ENCODE assay signal across 18 cellular contexts in the genomic region with DNA sequence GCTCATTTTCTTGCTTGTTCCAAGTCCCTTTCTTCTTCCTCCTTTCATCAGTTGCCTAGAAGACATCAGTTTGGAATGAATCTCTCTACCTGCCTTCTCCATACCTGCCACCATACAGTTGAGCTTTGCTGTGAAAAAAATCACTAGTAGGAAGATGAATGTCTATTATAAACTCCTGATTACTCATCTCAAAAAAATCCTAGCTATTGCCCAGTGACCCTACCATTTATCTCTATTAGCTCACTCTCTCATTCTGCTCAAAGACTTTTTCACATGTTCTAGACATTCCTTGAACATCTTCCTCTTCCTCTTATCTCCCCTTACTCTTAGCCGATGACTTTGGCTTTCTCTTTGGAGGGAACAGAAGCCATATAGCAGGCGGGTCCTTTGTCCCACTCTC. TPM values are rescaled to one million over a fixed set of nuclear protein-coding genes. Genes with fewer than 3 reads are reported as not detected.
"Had no signal": no experiment of that assay in that cellular context is flagged by ENCODE, and none has a peak within 500 bp of the region (broad histone marks: within the 10 kb centered on the region; RNA-seq: fewer than 3 reads in every experiment).

No MANE protein-coding gene starts in this region.

- H3K4me3 Mint-ChIP-seq: activated naive CD8-positive, alpha-beta T cell treated with anti-CD3 and anti-CD28 coated beads, Interleukin-2, amount 10 ng/mL, durations not matched to agents 7 days and 5 days; dendritic cell treated with granulocyte-macrophage colony-stimulating factor and Interleukin-4, amounts not matched to agents 40 ng/mL and 50 ng/mL, for 4 days; memory B cell; naive thymus-derived CD4-positive, alpha-beta T cell; stimulated activated memory B cell treated with anti-CD40 and anti-IgM and Interleukin-4, amounts not matched to agents 10 μg/mL and 1 μg/mL and 100 μg/mL, for 72 hours had no signal

- H3K27ac Mint-ChIP-seq: activated naive CD8-positive, alpha-beta T cell treated with anti-CD3 and anti-CD28 coated beads, Interleukin-2, amount 10 ng/mL, durations not matched to agents 7 days and 5 days; dendritic cell treated with granulocyte-macrophage colony-stimulating factor and Interleukin-4, amounts not matched to agents 40 ng/mL and 50 ng/mL, for 4 days; memory B cell; naive thymus-derived CD4-positive, alpha-beta T cell; stimulated activated memory B cell treated with anti-CD40 and anti-IgM and Interleukin-4, amounts not matched to agents 10 μg/mL and 1 μg/mL and 100 μg/mL, for 72 hours had no signal

- H3K9me3 Mint-ChIP-seq: activated naive CD8-positive, alpha-beta T cell treated with anti-CD3 and anti-CD28 coated beads, Interleukin-2, amount 10 ng/mL, durations not matched to agents 7 days and 5 days; dendritic cell treated with granulocyte-macrophage colony-stimulating factor and Interleukin-4, amounts not matched to agents 40 ng/mL and 50 ng/mL, for 4 days had no signal

- H3K4me1 Mint-ChIP-seq: activated naive CD8-positive, alpha-beta T cell treated with anti-CD3 and anti-CD28 coated beads, Interleukin-2, amount 10 ng/mL, durations not matched to agents 7 days and 5 days; memory B cell; naive thymus-derived CD4-positive, alpha-beta T cell; stimulated activated memory B cell treated with anti-CD40 and anti-IgM and Interleukin-4, amounts not matched to agents 10 μg/mL and 1 μg/mL and 100 μg/mL, for 72 hours had no signal

- DNase-seq: activated CD4-positive, CD25-positive, alpha-beta regulatory T cell treated with anti-CD3 and anti-CD28 coated beads, Interleukin-2, amount 50 U/mL, for 72 hours; activated naive CD4-positive, alpha-beta T cell; activated naive CD8-positive, alpha-beta T cell treated with anti-CD3 and anti-CD28 coated beads, Interleukin-2, amount 10 ng/mL, durations not matched to agents 7 days and 5 days; left ventricle myocardium superior; mucosa of descending colon; naive thymus-derived CD4-positive, alpha-beta T cell; pancreas; stimulated activated CD4-positive, alpha-beta T cell treated with anti-CD3 and anti-CD28 coated beads, Interleukin-12 subunit alpha, Interleukin-12 subunit beta, amount 100 ng/mL, for 4 hours; T1000; thyroid gland had no signal

- ATAC-seq: left ventricle myocardium superior; mucosa of descending colon; naive thymus-derived CD4-positive, alpha-beta T cell; pancreas; stimulated activated memory B cell treated with anti-CD40 and anti-IgM and Interleukin-4, amounts not matched to agents 10 μg/mL and 1 μg/mL and 100 μg/mL, for 72 hours had no signal

RNA-seq across cellular contexts. Expression of a gene that starts 49.7 kb away (rescaled TPM):
- total RNA-seq: activated CD8-positive, alpha-beta memory T cell treated with anti-CD3 and anti-CD28 coated beads for 36 hours; activated naive CD8-positive, alpha-beta T cell treated with anti-CD3 and anti-CD28 coated beads, Interleukin-2, amount 10 ng/mL, durations not matched to agents 7 days and 5 days; breast epithelium; cerebellum; hepatocyte; left ventricle myocardium superior; mucosa of descending colon; naive thymus-derived CD4-positive, alpha-beta T cell; pancreas; urinary bladder had no signal
- polyA plus RNA-seq: hepatocyte; naive thymus-derived CD4-positive, alpha-beta T cell; pancreas; urinary bladder had no signal
